ENCODE assay signal across 20 cellular contexts in genomic region chr10:84353052-84353803, GRCh38. TPM values are rescaled to one million over a fixed set of nuclear protein-coding genes. Genes with fewer than 3 reads are reported as not detected.
DNase-seq lines count a peak whose midpoint lies in the region; ATAC-seq lines count a peak whose summit lies in the region.
"Had no signal": no experiment of that assay in that cellular context is flagged by ENCODE, and none has a peak within 500 bp of the region (broad histone marks: within the 10 kb centered on the region; RNA-seq: fewer than 3 reads in every experiment).

No MANE protein-coding gene starts in this region.

- DNase-seq in NCI-H345 treated with DMSO at 0.1 percent for 48 hours (lab: John Stamatoyannopoulos, UW; ENCODE audit: unreplicated experiment), result peak; percentile 0
- DNase-seq in NCI-H345 (lab: John Stamatoyannopoulos, UW), result no peak
- peak; percentile 47 for DNase-seq in DMS153 treated with DMSO at 0.1 percent for 48 hours (lab: John Stamatoyannopoulos, UW; ENCODE audit: unreplicated experiment)
- no peak for DNase-seq in naive thymus-derived CD8-positive, alpha-beta T cell
- no peak for DNase-seq in T1000 (lab: John Stamatoyannopoulos, UW)
- DNase-seq in activated naive CD8-positive, alpha-beta T cell treated with anti-CD3 and anti-CD28 coated beads, Interleukin-2, amount 50 U/mL, for 24 hours, result no peak
- no peak for DNase-seq in SHP77 treated with DMSO at 0.1 percent for 48 hours (lab: John Stamatoyannopoulos, UW)
- DNase-seq: activated CD8-positive, alpha-beta memory T cell treated with anti-CD3 and anti-CD28 coated beads, Interleukin-2, amount 10 ng/mL, durations not matched to agents 7 days and 5 days; cortex of kidney; GOT3; heart right ventricle; MM.1S; NCI-H1930; NCI-H524; retina; stimulated activated CD4-positive, alpha-beta T cell treated with anti-CD3 and anti-CD28 coated beads, Interleukin-12 subunit alpha, Interleukin-12 subunit beta, amount 100 ng/mL, for 4 hours; stimulated activated CD8-positive, alpha-beta memory T cell treated with anti-CD3 and anti-CD28 coated beads, Interleukin-4, amount 100 ng/mL, for 48 hours had no signal

- H3K36me3 Mint-ChIP-seq in activated T-helper 17 cell treated with anti-CD3 and anti-CD28 coated beads, Interleukin-2, amount 50 U/mL, for 72 hours (ENCODE audit: low read depth), result peaks cover 38% of the 10 kb centered on the region
- peaks cover 0 to 10% (median 0%) of the 10 kb centered on the region in 3 donors for H3K36me3 Mint-ChIP-seq in naive thymus-derived CD8-positive, alpha-beta T cell
- peaks cover 4% of the 10 kb centered on the region for H3K36me3 Mint-ChIP-seq in activated naive CD8-positive, alpha-beta T cell treated with anti-CD3 and anti-CD28 coated beads, Interleukin-2, amount 50 U/mL, for 24 hours (ENCODE audit: low read depth)

- peaks cover 62% of the 10 kb centered on the region for H3K4me1 Mint-ChIP-seq in activated T-helper 17 cell treated with anti-CD3 and anti-CD28 coated beads, Interleukin-2, amount 50 U/mL, for 72 hours
- H3K4me1 Mint-ChIP-seq in naive thymus-derived CD8-positive, alpha-beta T cell, result peaks cover 41 to 93% (median 82%) of the 10 kb centered on the region in 4 donors
- peaks cover 76% of the 10 kb centered on the region for H3K4me1 Mint-ChIP-seq in activated naive CD8-positive, alpha-beta T cell treated with anti-CD3 and anti-CD28 coated beads, Interleukin-2, amount 50 U/mL, for 24 hours

- H3K4me3 Mint-ChIP-seq in activated T-helper 17 cell treated with anti-CD3 and anti-CD28 coated beads, Interleukin-2, amount 50 U/mL, for 72 hours, result peak overlapping the region; percentile 41
- peak overlapping the region in 7 of 10 donors; percentile 10 to 61 (median 48) for H3K4me3 Mint-ChIP-seq in naive thymus-derived CD8-positive, alpha-beta T cell
- no peak overlapping the region for H3K4me3 Mint-ChIP-seq in activated naive CD8-positive, alpha-beta T cell treated with anti-CD3 and anti-CD28 coated beads, Interleukin-2, amount 50 U/mL, for 24 hours
- H3K4me3 Mint-ChIP-seq: activated CD8-positive, alpha-beta memory T cell treated with anti-CD3 and anti-CD28 coated beads, Interleukin-2, amount 10 ng/mL, durations not matched to agents 7 days and 5 days had no signal

- ATAC-seq in activated T-helper 17 cell treated with anti-CD3 and anti-CD28 coated beads, Interleukin-2, amount 50 U/mL, for 72 hours (replicated peaks), result no peak
- no peak for ATAC-seq in naive thymus-derived CD8-positive, alpha-beta T cell
- ATAC-seq in activated naive CD8-positive, alpha-beta T cell treated with anti-CD3 and anti-CD28 coated beads, Interleukin-2, amount 50 U/mL, for 24 hours, result no peak
- ATAC-seq: Right ventricle myocardium inferior had no signal

- POLR2A ChIA-PET in naive thymus-derived CD8-positive, alpha-beta T cell (lab: Charles Lee), result interaction anchor here (0.7 to 1.2 kb wide), 2 partner anchors 19 to 24 kb away, joined by 3 read pairs; no protein-coding TSS in a partner anchor

- peak overlapping the region; percentile 33 for H3K27ac Mint-ChIP-seq in activated T-helper 17 cell treated with anti-CD3 and anti-CD28 coated beads, Interleukin-2, amount 50 U/mL, for 72 hours
- H3K27ac Mint-ChIP-seq in naive thymus-derived CD8-positive, alpha-beta T cell, result peak overlapping the region in 8 of 10 donors; percentile 19 to 89 (median 68)
- no peak overlapping the region for H3K27ac Mint-ChIP-seq in activated naive CD8-positive, alpha-beta T cell treated with anti-CD3 and anti-CD28 coated beads, Interleukin-2, amount 50 U/mL, for 24 hours
- H3K27ac Mint-ChIP-seq: activated CD8-positive, alpha-beta memory T cell treated with anti-CD3 and anti-CD28 coated beads, Interleukin-2, amount 10 ng/mL, durations not matched to agents 7 days and 5 days; activated T-helper 2 cell treated with anti-CD3 and anti-CD28 coated beads, Interferon-gamma antibody, Interleukin-2, Interleukin-4, amounts not matched to agents 10 μg/mL and 5 μg/mL and 100 μg/mL, durations not matched to agents 14 hours and 24 hours and 36 hours had no signal

- no peaks in the 10 kb centered on the region for H3K27me3 Mint-ChIP-seq in activated T-helper 17 cell treated with anti-CD3 and anti-CD28 coated beads, Interleukin-2, amount 50 U/mL, for 72 hours
- no peaks in the 10 kb centered on the region for H3K27me3 Mint-ChIP-seq in naive thymus-derived CD8-positive, alpha-beta T cell
- H3K27me3 Mint-ChIP-seq in activated naive CD8-positive, alpha-beta T cell treated with anti-CD3 and anti-CD28 coated beads, Interleukin-2, amount 50 U/mL, for 24 hours, result no peaks in the 10 kb centered on the region
- H3K27me3 Mint-ChIP-seq: activated CD8-positive, alpha-beta memory T cell treated with anti-CD3 and anti-CD28 coated beads, Interleukin-2, amount 10 ng/mL, durations not matched to agents 7 days and 5 days had no signal

- H3K9me3 Mint-ChIP-seq in activated T-helper 17 cell treated with anti-CD3 and anti-CD28 coated beads, Interleukin-2, amount 50 U/mL, for 72 hours, result no peaks in the 10 kb centered on the region
- no peaks in the 10 kb centered on the region for H3K9me3 Mint-ChIP-seq in naive thymus-derived CD8-positive, alpha-beta T cell
- H3K9me3 Mint-ChIP-seq in activated naive CD8-positive, alpha-beta T cell treated with anti-CD3 and anti-CD28 coated beads, Interleukin-2, amount 50 U/mL, for 24 hours, result no peaks in the 10 kb centered on the region
- H3K9me3 Mint-ChIP-seq: activated T-helper 2 cell treated with anti-CD3 and anti-CD28 coated beads, Interferon-gamma antibody, Interleukin-2, Interleukin-4, amounts not matched to agents 10 μg/mL and 5 μg/mL and 100 μg/mL, durations not matched to agents 14 hours and 24 hours and 36 hours had no signal

RNA-seq across cellular contexts. Expression of gene CCSER2, which starts 24.8 kb away (rescaled TPM):
- 100 to 1,000 TPM in 1 of 2 donors, 10 to 100 TPM in 1; 47.5 to 107 TPM for total RNA-seq in activated T-helper 17 cell treated with anti-CD3 and anti-CD28 coated beads, Interleukin-2, amount 50 U/mL, for 72 hours
- 10 to 100 TPM; 95.1 to 95.5 TPM for total RNA-seq in naive thymus-derived CD8-positive, alpha-beta T cell
- polyA plus RNA-seq in naive thymus-derived CD8-positive, alpha-beta T cell, result 100 to 1,000 TPM in 1 of 3 donors, 10 to 100 TPM in 2; 70.4 to 109 (median 72.9) TPM

Comparison
In these comparisons a context has a peak if more than half of its experiments do, and no peak if none do; other contexts are left out.
1. DNase-seq: peak in NCI-H345 treated with DMSO at 0.1 percent for 48 hours (single experiment) and DMS153 treated with DMSO at 0.1 percent for 48 hours (single experiment); none in NCI-H345 (single experiment), naive thymus-derived CD8-positive, alpha-beta T cell (0 of 10), T1000 (single experiment), activated naive CD8-positive, alpha-beta T cell treated with anti-CD3 and anti-CD28 coated beads, Interleukin-2, amount 50 U/mL, for 24 hours (single experiment) and SHP77 treated with DMSO at 0.1 percent for 48 hours (single experiment).